ENCODE assay signal across 8 cellular contexts in the genomic region with DNA sequence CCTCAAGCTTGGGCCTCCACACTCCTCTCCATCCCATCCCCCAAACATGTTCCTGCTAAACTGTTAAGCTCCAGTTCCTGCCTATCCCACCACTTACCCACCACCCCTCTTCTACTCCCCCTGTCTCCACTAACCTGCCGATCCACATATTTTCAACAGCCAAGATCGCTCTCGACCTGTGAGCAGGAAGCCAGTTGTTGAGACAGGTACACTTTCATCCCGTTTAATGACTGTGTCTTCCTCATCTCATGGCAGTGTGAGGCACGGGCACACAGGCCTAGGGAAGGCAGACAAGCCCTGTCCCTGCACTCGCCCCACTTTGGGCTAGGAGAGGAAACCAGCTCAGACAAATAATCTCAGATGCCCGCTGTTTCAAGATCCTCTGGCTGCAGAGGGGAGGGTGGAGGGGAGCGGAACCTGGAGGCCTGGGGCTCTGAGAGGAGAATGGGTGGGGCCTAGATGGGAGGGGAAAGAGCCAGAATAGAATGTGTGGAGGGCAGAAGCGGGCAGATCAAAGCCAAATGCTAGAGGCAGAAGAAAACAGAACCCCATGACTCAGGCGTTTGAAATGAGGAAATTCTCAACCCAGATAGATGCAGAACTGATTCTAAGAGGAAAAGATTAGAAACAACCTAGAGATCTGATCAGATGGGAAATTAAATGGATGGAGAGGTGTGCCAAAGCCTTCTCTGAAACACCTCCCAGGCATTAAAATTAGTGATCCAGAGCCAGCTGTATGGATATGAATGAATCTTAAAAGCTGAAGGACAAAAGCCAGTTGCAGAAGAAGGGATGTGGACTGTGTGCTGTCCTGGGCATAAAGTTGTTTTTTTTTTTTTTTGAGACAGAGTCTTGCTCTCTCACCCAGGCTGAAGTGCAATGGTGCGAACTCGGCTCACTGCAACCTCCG. TPM values are rescaled to one million over a fixed set of nuclear protein-coding genes. Genes with fewer than 3 reads are reported as not detected.
DNase-seq lines count a peak whose midpoint lies in the region; ATAC-seq and TF ChIP-seq lines count a peak whose summit lies in the region.

No MANE protein-coding gene starts in this region.

- peaks cover 7% of the 10 kb centered on the region for H3K27me3 Mint-ChIP-seq in HFFc6 (ENCODE audit: insufficient read depth)

- H3K4me1 Mint-ChIP-seq in HFFc6 (ENCODE audit: low read depth), result peaks cover 13% of the 10 kb centered on the region

- no peaks in the 10 kb centered on the region for H3K36me3 ChIP-seq in body of pancreas (replicated peaks in 1 of 2; ENCODE audit: insufficient read depth in 1 of 2, low read depth in 2 of 2)
- no peaks in the 10 kb centered on the region for H3K36me3 ChIP-seq in kidney epithelial cell (ENCODE audit: control insufficient read depth, insufficient read depth, low read length)

- 35 to 46% methylated on average over 13 of the region's 13 CpGs for WGBS in body of pancreas, 2 donors

- TF ChIP-seq CTCF in HFFc6 (IDR thresholded peaks at IDR 0.05) (no peak), body of pancreas (IDR thresholded peaks at IDR 0.05) (no peak), kidney epithelial cell (IDR thresholded peaks at IDR 0.05; ENCODE audit: insufficient read depth, low read length, poor library complexity, severe bottlenecking) (no peak)

- TF ChIP-seq POLR2A in body of pancreas (IDR thresholded peaks at IDR 0.05), result no peak

- H3K27me3 ChIP-seq in body of pancreas (no peaks in the 10 kb centered on the region), kidney epithelial cell (ENCODE audit: control insufficient read depth, insufficient read depth, low read length) (no peaks in the 10 kb centered on the region)

- no peaks in the 10 kb centered on the region for H3K9me3 ChIP-seq in body of pancreas

- H3K9me3 Mint-ChIP-seq in HFFc6, result no peaks in the 10 kb centered on the region

- ATAC-seq in body of pancreas, result peak; percentile 85
- no peak for ATAC-seq in HG03565 (IDR thresholded peaks at IDR 0.05; ENCODE audit: unreplicated experiment)

- H3K4me3 ChIP-seq in body of pancreas (no peak overlapping the region), kidney epithelial cell (ENCODE audit: low read depth, low read length) (no peak overlapping the region)

- DNase-seq in HFFc6 (peak; percentile 70), T follicular helper cell (ENCODE audit: low read depth) (peak; percentile 8), body of pancreas (peak; percentile 17 to 80 (median 35)), kidney epithelial cell (ENCODE audit: low read depth) (peak; percentile 87), NCI-H1417 treated with DMSO at 0.1 percent for 48 hours (lab: John Stamatoyannopoulos, UW) (no peak), NCI-H345 treated with DMSO at 0.1 percent for 48 hours (lab: John Stamatoyannopoulos, UW; ENCODE audit: unreplicated experiment) (no peak)
- peak; percentile 5 to 36 (median 6) for DNase-seq in stimulated activated CD4-positive, alpha-beta T cell treated with anti-CD3 and anti-CD28 coated beads, TNF-alpha, amount 100 ng/mL, for 24 hours (ENCODE audit: low read depth in 3 of 3)

- peak overlapping the region; percentile 62 for H3K4me3 Mint-ChIP-seq in HFFc6

- intact Hi-C loops in body of pancreas (cut with DNase I), result no loop called here

- peaks cover 13% of the 10 kb centered on the region for H3K4me1 ChIP-seq in body of pancreas

- H3K27ac Mint-ChIP-seq in HFFc6, result peak overlapping the region; percentile 65

- no peaks in the 10 kb centered on the region for H3K36me3 Mint-ChIP-seq in HFFc6 (ENCODE audit: low read depth)

- peak overlapping the region in 2 of 4 donors; percentile 29 to 57 for H3K27ac ChIP-seq in body of pancreas

RNA-seq across cellular contexts. Expression of a gene that starts 16.9 kb away (rescaled TPM):
- total RNA-seq in HFFc6 (2021; fragmentation: NEBNext Ultra II Directional; extraction: Animal tissue kit (Norgen Biotek cat#: 25700)), result 1 to 10 TPM in 3 of 6 experiments, under 1 TPM in 3; 0.65 to 1.6 (median 1.1) TPM
- total RNA-seq in body of pancreas (1 to 10 TPM in 1 of 2 donors, not detected in 1; 6.7 TPM), kidney epithelial cell (3.1 and 4.9 TPM in 2 replicates)

RNA-seq across cellular contexts. Expression of a gene that starts 42.9 kb away (rescaled TPM):
- total RNA-seq in HFFc6 (2021; fragmentation: NEBNext Ultra II Directional; extraction: Animal tissue kit (Norgen Biotek cat#: 25700)), result 100 to 1,000 TPM; 419 to 474 (median 458) TPM
- total RNA-seq in body of pancreas, result 10 to 100 TPM; 14.2 to 15.0 TPM
- 128 and 138 TPM in 2 replicates for total RNA-seq in kidney epithelial cell

Comparison
In these comparisons a context has a peak if more than half of its experiments do, and no peak if none do; other contexts are left out.
1. DNase-seq: peak in HFFc6 (single experiment), T follicular helper cell (single experiment), body of pancreas (4 of 4), kidney epithelial cell (single experiment) and stimulated activated CD4-positive, alpha-beta T cell treated with anti-CD3 and anti-CD28 coated beads, TNF-alpha, amount 100 ng/mL, for 24 hours (3 of 3); none in NCI-H1417 treated with DMSO at 0.1 percent for 48 hours (single experiment) and NCI-H345 treated with DMSO at 0.1 percent for 48 hours (single experiment).